Comparison of ENCODE assay signal across 9 cellular contexts in the genomic region with DNA sequence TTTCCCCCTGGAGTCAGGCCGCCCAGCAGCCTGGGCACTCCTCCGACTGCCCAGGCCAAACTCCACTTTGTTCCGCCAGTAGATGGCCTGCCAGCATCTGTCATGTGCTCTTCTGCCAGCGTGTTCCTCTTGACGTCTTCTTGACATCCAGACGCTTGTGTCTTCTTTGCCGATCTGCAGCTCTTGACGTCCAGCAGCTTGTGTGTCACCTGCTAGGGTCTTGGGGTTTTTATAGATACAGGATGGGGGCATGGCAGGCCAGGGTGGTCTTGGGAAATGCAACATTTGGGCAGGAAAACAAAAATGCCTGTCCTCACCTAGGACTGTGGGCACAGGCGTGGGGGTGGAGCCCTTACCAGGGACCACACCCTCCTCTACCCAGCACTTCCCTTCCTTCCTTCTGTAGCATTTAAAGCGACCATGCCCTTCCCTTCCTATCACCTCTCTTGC.
A peak's percentile ranks its signal among the peaks of the same experiment; 100 is the strongest.
DNase-seq lines count a peak whose midpoint lies in the region; ATAC-seq and TF ChIP-seq lines count a peak whose summit lies in the region.
"Had no signal": no experiment of that assay in that cellular context is flagged by ENCODE, and none has a peak within 500 bp of the region (broad histone marks: within the 10 kb centered on the region; RNA-seq: fewer than 3 reads in every experiment).

No MANE protein-coding gene starts in this region.

- CTCF ChIA-PET in HEK293 (lab: Yijun Ruan, JAX): interaction anchor here (0.8 to 2.5 kb wide), 2 partner anchors 28 to 1214 kb away, joined by 4 to 8 read pairs; no protein-coding TSS in a partner anchor

- H3K4me1 ChIP-seq in HEK293 (ENCODE audit: control insufficient read depth, insufficient read depth, low read length) (no peaks in the 10 kb centered on the region), esophagus squamous epithelium (peaks cover 6 to 60% (median 37%) of the 10 kb centered on the region in 3 donors)

- no peaks in the 10 kb centered on the region for H3K27me3 ChIP-seq in esophagus squamous epithelium

- WGBS in esophagus squamous epithelium, 2 donors: 63 to 80% methylated on average over 9 of the region's 10 CpGs

- H3K4me3 ChIP-seq in HEK293 (ENCODE audit: low read depth, low read length) (no peak overlapping the region), esophagus squamous epithelium (no peak overlapping the region)

- H3K27ac ChIP-seq in HEK293 (ENCODE audit: extremely low read depth, low read depth, low read length) (no peak overlapping the region), esophagus squamous epithelium (peak overlapping the region in 3 of 4 donors; percentile 35 to 79 (median 75))

- peak; percentile 70 for DNase-seq in OCI-M2 (lab: John Stamatoyannopoulos, UW; ENCODE audit: unreplicated experiment)
- DNase-seq in esophagus squamous epithelium (lab: John Stamatoyannopoulos, UW): no peak
- DNase-seq in sciatic nerve (ENCODE audit: low spot score): peak; percentile 62
- no peak for DNase-seq in NK-92 treated with Interleukin-12 subunit alpha and Interleukin-12 subunit beta, amount 100 ng/mL, for 24 hours (lab: John Stamatoyannopoulos, UW)
- DNase-seq in mesenteric fat pad (ENCODE audit: low spot score): no peak
- no peak for DNase-seq in cerebellar nuclear complex (lab: John Stamatoyannopoulos, UW)
- no peak for DNase-seq in NCI-H1105 (lab: John Stamatoyannopoulos, UW)
- DNase-seq: HCEC 1CT had no signal

- TF ChIP-seq CTCF in HEK293 (tag by site-specific recombination; IDR thresholded peaks at IDR 0.05) (no peak; the same call in 1 of the 2 replicates), esophagus squamous epithelium (IDR thresholded peaks at IDR 0.05) (no peak)

- intact Hi-C loops in esophagus squamous epithelium (cut with DNase I) (no loop called here), sciatic nerve (cut with DNase I) (no loop called here)

- ATAC-seq in sciatic nerve: peak; percentile 39

- H3K9me3 ChIP-seq in HEK293 (ENCODE audit: control insufficient read depth, insufficient read depth, low read depth, low read length) (no peaks in the 10 kb centered on the region), esophagus squamous epithelium (no peaks in the 10 kb centered on the region)

- TF ChIP-seq POLR2A in esophagus squamous epithelium (IDR thresholded peaks at IDR 0.05): no peak

- POLR2A ChIA-PET in HEK293 (lab: Yijun Ruan, JAX): no interaction called here

- H3K36me3 ChIP-seq in HEK293 (ENCODE audit: control insufficient read depth in 2 of 2, insufficient read depth in 1 of 2, low read length in 2 of 2): no peaks in the 10 kb centered on the region
- no peaks in the 10 kb centered on the region for H3K36me3 ChIP-seq in esophagus squamous epithelium

TF ChIP-seq in HEK293, 187 proteins besides CTCF, POLR2A, EP300 and RAD21:
- peak; percentile 35; the same call in 1 of the 2 replicates for TF ChIP-seq KLF1 (tag by site-specific recombination; IDR thresholded peaks at IDR 0.05)
- TF ChIP-seq ZNF426 (tag by site-specific recombination; IDR thresholded peaks at IDR 0.05): no peak
- TF ChIP-seq ZNF654 (tag by site-specific recombination; IDR thresholded peaks at IDR 0.05; ENCODE audit: low read depth): peak; percentile 16; the same call in 1 of the 2 replicates
- TF ChIP-seq, protein P1, sequence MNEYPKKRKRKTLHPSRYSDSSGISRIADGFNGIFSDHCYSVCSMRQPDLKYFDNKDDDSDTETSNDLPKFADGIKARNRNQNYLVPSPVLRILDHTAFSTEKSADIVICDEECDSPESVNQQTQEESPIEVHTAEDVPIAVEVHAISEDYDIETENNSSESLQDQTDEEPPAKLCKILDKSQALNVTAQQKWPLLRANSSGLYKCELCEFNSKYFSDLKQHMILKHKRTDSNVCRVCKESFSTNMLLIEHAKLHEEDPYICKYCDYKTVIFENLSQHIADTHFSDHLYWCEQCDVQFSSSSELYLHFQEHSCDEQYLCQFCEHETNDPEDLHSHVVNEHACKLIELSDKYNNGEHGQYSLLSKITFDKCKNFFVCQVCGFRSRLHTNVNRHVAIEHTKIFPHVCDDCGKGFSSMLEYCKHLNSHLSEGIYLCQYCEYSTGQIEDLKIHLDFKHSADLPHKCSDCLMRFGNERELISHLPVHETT (tag by site-specific recombination; IDR thresholded peaks at IDR 0.05): no peak
- TF ChIP-seq ZBTB17 (tag by site-specific recombination; IDR thresholded peaks at IDR 0.05): no peak
TF ChIP-seq in HEK293: peak in this region for 2.

Comparison
In these comparisons a context has a peak if more than half of its experiments do, and no peak if none do; other contexts are left out.
1. DNase-seq: peak in OCI-M2 (single experiment) and sciatic nerve (single experiment); none in esophagus squamous epithelium (single experiment), NK-92 treated with Interleukin-12 subunit alpha and Interleukin-12 subunit beta, amount 100 ng/mL, for 24 hours (single experiment), mesenteric fat pad (single experiment), cerebellar nuclear complex (0 of 2) and NCI-H1105 (single experiment).